8 cellular contexts compared by ENCODE assay signal in genomic region chr6:160991411-160992322, GRCh38. TPM values are rescaled to one million over a fixed set of nuclear protein-coding genes. Genes with fewer than 3 reads are reported as not detected.
DNase-seq lines count a peak whose midpoint lies in the region; ATAC-seq and TF ChIP-seq lines count a peak whose summit lies in the region.

TSS of gene MAP3K4 (plus strand) at chr6:160991769. CDS start at chr6:160991932, 163 bp downstream.

- peaks cover 10% of the 10 kb centered on the region for H4K20me1 ChIP-seq in IMR-90 (ENCODE audit: insufficient read depth, low read length)

- peak within 1 kb of the TSS; percentile 54 for H3K23ac ChIP-seq in IMR-90 (ENCODE audit: low read depth, low read length)

- H3K27me3 ChIP-seq in IMR-90 (ENCODE audit: control insufficient read depth, insufficient read depth, low read length) (no peaks in the 10 kb centered on the region), stomach smooth muscle (ENCODE audit: control insufficient read depth in 1 of 2, insufficient read depth in 2 of 2, low read length in 2 of 2) (no peaks in the 10 kb centered on the region)

- H2BK5ac ChIP-seq in IMR-90 (ENCODE audit: low read depth, low read length, poor library complexity, severe bottlenecking) = peak within 1 kb of the TSS; percentile 94

- peak within 1 kb of the TSS; percentile 58 for H2AK9ac ChIP-seq in IMR-90 (replicated peaks; ENCODE audit: low read depth, low read length, poor library complexity)

- peak within 1 kb of the TSS; percentile 95 for H3K27ac Mint-ChIP-seq in neural crest cell (ENCODE audit: unreplicated experiment)

- H3K27ac ChIP-seq in IMR-90 (ENCODE audit: insufficient read depth, low read length) = peak within 1 kb of the TSS; percentile 85
- peak within 1 kb of the TSS; percentile 77 for H3K27ac ChIP-seq in stomach smooth muscle (ENCODE audit: low read length)

- H4K5ac ChIP-seq in IMR-90 (ENCODE audit: low read depth, low read length) = peak within 1 kb of the TSS; percentile 42; the same call in 1 of the 2 replicates

- TF ChIP-seq CTCF in IMR-90 (conservative IDR thresholded peaks at IDR 0.05; ENCODE audit: low read depth, low read length) (no peak), fibroblast of villous mesenchyme (IDR thresholded peaks at IDR 0.05; ENCODE audit: insufficient read depth, low read depth, low read length) (no peak), neural crest cell (conservative IDR thresholded peaks at IDR 0.05) (peak; percentile 14)

- H3K36me3 ChIP-seq in IMR-90 (ENCODE audit: control insufficient read depth, insufficient read depth, low read length) (no peaks in the 10 kb centered on the region), stomach smooth muscle (ENCODE audit: control insufficient read depth in 2 of 2, insufficient read depth in 2 of 2, low read length in 2 of 2) (no peaks in the 10 kb centered on the region)

- H4K8ac ChIP-seq in IMR-90 (ENCODE audit: low read depth in 2 of 2, low read length in 2 of 2) = peak within 1 kb of the TSS; percentile 61 to 63

- peak within 1 kb of the TSS; percentile 52 for H3K56ac ChIP-seq in IMR-90 (ENCODE audit: extremely low read depth, insufficient read depth, low read length)

- H3K9me1 ChIP-seq in IMR-90 (ENCODE audit: insufficient read depth, low read length) = peaks cover 3% of the 10 kb centered on the region

- H3K4me3 Mint-ChIP-seq in neural crest cell = peak within 1 kb of the TSS; percentile 95

- ATAC-seq in GM21528 (IDR thresholded peaks at IDR 0.05; ENCODE audit: low FRiP score, unreplicated experiment) = peak; percentile 73
- ATAC-seq in IMR-90 (ENCODE audit: low read depth) = peak; percentile 86

- H3K36me3 Mint-ChIP-seq in neural crest cell (ENCODE audit: low read depth) = no peaks in the 10 kb centered on the region

- peak; percentile 62; the same call in 1 of the 2 replicates for TF ChIP-seq POLR2A in IMR-90 (IDR thresholded peaks at IDR 0.05; ENCODE audit: low read depth, low read length)
- TF ChIP-seq POLR2A in Raji (IDR thresholded peaks at IDR 0.05; ENCODE audit: insufficient read depth, low read depth, low read length) = peak; percentile 35

- H2AFZ ChIP-seq in IMR-90 (replicated peaks; ENCODE audit: low read length, poor library complexity) = peak within 1 kb of the TSS; percentile 98

- WGBS in IMR-90 (ENCODE audit: extremely low coverage in 2 of 2, insufficient read length in 1 of 2), 2 experiments = 0% methylated on average over 46 of the region's 124 CpGs; no CpG with 5 or more reads in 1 of the 2 experiments

- intact Hi-C loops in IMR-90 (cut with micrococcal nuclease) = loop anchor here (1.0 to 5.0 kb wide), 5 partner anchors 12 to 379 kb away; partner anchors contain the start of gene AGPAT4

- no peak within 1 kb of the TSS; the same call in 1 of the 2 replicates for H2BK20ac ChIP-seq in IMR-90 (ENCODE audit: low read depth, low read length)

- peak; percentile 55 for DNase-seq in DMS79 treated with DMSO at 0.1 percent for 48 hours (lab: John Stamatoyannopoulos, UW)
- peak; percentile 75 for DNase-seq in IMR-90
- DNase-seq in activated effector memory CD4-positive, alpha-beta T cell treated with Interleukin-2 at 50 U/mL for 16 hours = peak; percentile 73
- DNase-seq in fibroblast of villous mesenchyme (ENCODE audit: low read depth) = peak; percentile 77
- DNase-seq in neural crest cell (ENCODE audit: low read depth, low spot score) = peak; percentile 76

- in situ Hi-C loops in IMR-90 (cut with MboI; ENCODE audit: low sequenced_read_pairs) = loop anchor here (25.0 kb wide), 1 partner anchor 271 kb away; the partner anchor contains the start of gene AGPAT4

- no peaks in the 10 kb centered on the region for H3K9me3 Mint-ChIP-seq in neural crest cell

- no peaks in the 10 kb centered on the region; the same call in 1 of the 2 replicates for H3K4me1 ChIP-seq in IMR-90 (ENCODE audit: control insufficient read depth, insufficient read depth, low read length)
- no peaks in the 10 kb centered on the region for H3K4me1 ChIP-seq in stomach smooth muscle (ENCODE audit: control insufficient read depth, insufficient read depth, low read length)

- H3K27me3 Mint-ChIP-seq in neural crest cell (ENCODE audit: low read depth) = no peaks in the 10 kb centered on the region

- H3K9me3 ChIP-seq in IMR-90 (ENCODE audit: control insufficient read depth, insufficient read depth, low read length) = peaks cover 2% of the 10 kb centered on the region; the same call in 1 of the 2 replicates
- no peaks in the 10 kb centered on the region for H3K9me3 ChIP-seq in stomach smooth muscle (ENCODE audit: control insufficient read depth in 2 of 2, low read length in 2 of 2)

- no peak within 1 kb of the TSS for H4K91ac ChIP-seq in IMR-90 (ENCODE audit: insufficient read depth, low read depth, low read length)

- H3K4me1 Mint-ChIP-seq in neural crest cell = peaks cover 47% of the 10 kb centered on the region

- peaks cover 3 to 25% of the 10 kb centered on the region in 2 experiments; a peak in 3 of 4 replicates for H3K79me1 ChIP-seq in IMR-90 (ENCODE audit: low read depth in 1 of 2, low read length in 2 of 2)

- CTCF ChIA-PET in IMR-90 (lab: Yijun Ruan, JAX) = interaction anchor here (0.6 to 1.4 kb wide), 9 partner anchors 11 to 379 kb away, joined by 3 to 5 read pairs (median 3); no protein-coding TSS in a partner anchor

- peak within 1 kb of the TSS; percentile 99 for H3K4me2 ChIP-seq in IMR-90 (ENCODE audit: low read depth, low read length)

- H3K4me3 ChIP-seq in IMR-90 (ENCODE audit: insufficient read depth, low read depth, low read length) (peak within 1 kb of the TSS; percentile 95), fibroblast of villous mesenchyme (ENCODE audit: low read depth, low read length) (peak within 1 kb of the TSS; percentile 68), stomach smooth muscle (ENCODE audit: low read length in 2 of 2) (peak within 1 kb of the TSS; percentile 88 to 97)

- no peak within 1 kb of the TSS; the same call in 2 of the 3 replicates for H2BK15ac ChIP-seq in IMR-90 (ENCODE audit: low read depth, low read length)

- peak within 1 kb of the TSS; percentile 78 for H2BK120ac ChIP-seq in IMR-90 (ENCODE audit: low read depth, low read length)

- H2AK5ac ChIP-seq in IMR-90 (ENCODE audit: low read depth, low read length) = no peak within 1 kb of the TSS

- dilution Hi-C loops in IMR-90 (cut with HindIII; ENCODE audit: low sequenced_read_pairs, unreplicated experiment) = no loop called here

- 0 out of 2 replicates have a peak, but pooled peaks have one; percentile 3 for TF ChIP-seq RAD21 in IMR-90 (IDR thresholded peaks at IDR 0.05; ENCODE audit: low read length)

- H3K4ac ChIP-seq in IMR-90 (ENCODE audit: low read depth, low read length) = peak within 1 kb of the TSS; percentile 77

- H3K9ac ChIP-seq in IMR-90 (ENCODE audit: low read depth, low read length) (peak within 1 kb of the TSS; percentile 93), stomach smooth muscle (ENCODE audit: low read length in 2 of 2) (peak within 1 kb of the TSS; percentile 85 to 90)

- peak within 1 kb of the TSS; percentile 48 for H3K18ac ChIP-seq in IMR-90 (ENCODE audit: low read depth, low read length)

- POLR2A ChIA-PET in IMR-90 (lab: Charles Lee; ENCODE audit: unreplicated experiment) = no interaction called here

- H3K14ac ChIP-seq in IMR-90 (replicated peaks; ENCODE audit: low read depth, low read length) = peak within 1 kb of the TSS; percentile 48; the same call in 1 of the 2 replicates

- BruUV-seq in IMR-90 (replicated peaks; lab: Mats Ljungman, UMichigan) = no TSS peak

TF ChIP-seq in IMR-90, 13 proteins besides CTCF, POLR2A, EP300 and RAD21:
- TF ChIP-seq MAZ (IDR thresholded peaks at IDR 0.05; ENCODE audit: borderline replicate concordance, low read depth, low read length) = peak; percentile 61
- TF ChIP-seq CHD1 (IDR thresholded peaks at IDR 0.05; ENCODE audit: low read depth, low read length) = no peak
- TF ChIP-seq SMC3 (IDR thresholded peaks at IDR 0.05; ENCODE audit: low read depth, low read length) = 0 out of 2 replicates have a peak, but pooled peaks have one; percentile 1
- TF ChIP-seq BHLHE40 (IDR thresholded peaks at IDR 0.05; ENCODE audit: low read depth, low read length) = no peak
- TF ChIP-seq MXI1 (IDR thresholded peaks at IDR 0.05; ENCODE audit: borderline replicate concordance, low read depth, low read length) = no peak
TF ChIP-seq in IMR-90: peak in this region for 2.

RNA-seq across cellular contexts. Expression of gene MAP3K4, which starts in this region (rescaled TPM):
- total RNA-seq in IMR-90 (2012; rRNA removed) = 20.4 and 23.1 TPM in 2 replicates
- polyA plus RNA-seq in IMR-90 (2012; rRNA removed) = 6.9 and 11.5 TPM in 2 replicates
- 2.0 and 3.7 TPM in 2 replicates for polyA plus RNA-seq in IMR-90 (2012; cell fraction: cytosol; rRNA removed)
- 6.4 and 26.8 TPM in 2 replicates for polyA plus RNA-seq in IMR-90 (2012; cell fraction: nucleus; rRNA removed; ENCODE audit: low replicate concordance)
- total RNA-seq in fibroblast of villous mesenchyme = 26.7 and 31.5 TPM in 2 replicates
- 84.3 and 103 TPM in 2 replicates for total RNA-seq in neural crest cell

Comparison
In these comparisons a context has a peak if more than half of its experiments do, and no peak if none do; other contexts are left out.
1. Peak in every context shown above with its lines: DNase-seq, ATAC-seq, H3K4me3 ChIP-seq and H3K27ac ChIP-seq.